22 cellular contexts compared by ENCODE assay signal in the genomic region with DNA sequence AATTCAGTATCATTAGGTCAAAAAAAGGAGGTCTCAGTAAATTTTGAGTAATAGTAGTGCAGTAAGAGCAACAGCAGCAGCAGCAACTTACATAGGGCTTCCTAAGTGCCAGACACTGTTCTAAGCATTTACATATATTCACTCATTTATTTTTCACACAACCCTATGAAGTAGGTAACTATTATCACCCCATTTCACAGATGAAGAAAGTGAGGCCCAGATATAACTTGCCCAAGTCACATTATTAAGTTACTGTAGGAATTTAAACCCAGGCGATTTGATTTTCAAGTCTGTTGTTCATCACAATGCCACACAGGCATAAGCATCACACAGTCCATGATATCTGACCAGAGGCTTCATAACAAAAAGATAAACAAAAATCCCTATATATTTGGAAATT.
DNase-seq lines count a peak whose midpoint lies in the region; ATAC-seq, FAIRE-seq and TF ChIP-seq lines count a peak whose summit lies in the region.
"Had no signal": no experiment of that assay in that cellular context is flagged by ENCODE, and none has a peak within 500 bp of the region (broad histone marks: within the 10 kb centered on the region; RNA-seq: fewer than 3 reads in every experiment).

No MANE protein-coding gene starts in this region.

- peaks cover 19% of the 10 kb centered on the region for H3K4me1 Mint-ChIP-seq in activated CD4-positive, alpha-beta T cell treated with anti-CD3 and anti-CD28 coated beads, Interleukin-2, amount 10 ng/mL, durations not matched to agents 24 days and 14 days
- peaks cover 9% of the 10 kb centered on the region for H3K4me1 Mint-ChIP-seq in CD8-positive, alpha-beta T cell (ENCODE audit: low read depth)
- H3K4me1 Mint-ChIP-seq: CD14-positive monocyte, GM23338, H9 had no signal

- no peak for FAIRE-seq in HepG2 (lab: Jason Lieb, UNC)
- FAIRE-seq: A549, GM12891, GM18507 had no signal

- intact Hi-C loops in activated CD4-positive, alpha-beta T cell treated with anti-CD3 and anti-CD28 coated beads, Interleukin-2, amount 10 ng/mL, durations not matched to agents 24 days and 14 days (cut with micrococcal nuclease), result no loop called here
- intact Hi-C loops in CD8-positive, alpha-beta T cell (cut with DNase I, micrococcal nuclease), result no loop called here
- intact Hi-C loops in HepG2 (cut with micrococcal nuclease; ENCODE audit: unreplicated experiment), result no loop called here

- H3K4me2 ChIP-seq in HepG2 (ENCODE audit: low read depth, low read length), result no peak overlapping the region
- H3K4me2 ChIP-seq: A549, GM23338 had no signal

- no TSS peak for BruUV-seq in HepG2 (replicated peaks; lab: Mats Ljungman, UMichigan)

- H3K9me3 Mint-ChIP-seq in activated CD4-positive, alpha-beta T cell treated with anti-CD3 and anti-CD28 coated beads, Interleukin-2, amount 10 ng/mL, durations not matched to agents 24 days and 14 days, result no peaks in the 10 kb centered on the region
- no peaks in the 10 kb centered on the region for H3K9me3 Mint-ChIP-seq in CD8-positive, alpha-beta T cell
- H3K9me3 Mint-ChIP-seq: CD14-positive monocyte, GM23338, H9 had no signal

- H3K27ac ChIP-seq in C4-2B, result peak overlapping the region; percentile 36; the same call in 1 of the 2 replicates
- no peak overlapping the region for H3K27ac ChIP-seq in CD8-positive, alpha-beta T cell (ENCODE audit: low read depth, low read length)
- H3K27ac ChIP-seq in HepG2 (ENCODE audit: extremely low read length, insufficient read depth, low read length), result no peak overlapping the region
- H3K27ac ChIP-seq: 22Rv1, A549 had no signal

- in situ Hi-C loops in HepG2 (cut with HindIII; ENCODE audit: extremely low pct_ligation_motif_present, low pct_unique_long_range_greater_than_20kb), result no loop called here

- no peak overlapping the region for H2AFZ ChIP-seq in HepG2 (ENCODE audit: low read length)
- H2AFZ ChIP-seq: GM23338 had no signal

- CTCF ChIA-PET in CD8-positive, alpha-beta T cell (lab: Charles Lee), result no interaction called here
- CTCF ChIA-PET in HepG2 (lab: Yijun Ruan, JAX; ENCODE audit: low intra/inter-chr PET ratio, low total read pairs), result no interaction called here

- TF ChIP-seq POLR2A in HepG2 (IDR thresholded peaks at IDR 0.05; ENCODE audit: insufficient read depth in 1 of 2, low read depth in 2 of 2, low read length in 2 of 2), result no peak

- H3K27me3 Mint-ChIP-seq in activated CD4-positive, alpha-beta T cell treated with anti-CD3 and anti-CD28 coated beads, Interleukin-2, amount 10 ng/mL, durations not matched to agents 24 days and 14 days, result no peaks in the 10 kb centered on the region
- no peaks in the 10 kb centered on the region for H3K27me3 Mint-ChIP-seq in CD8-positive, alpha-beta T cell (ENCODE audit: low read depth)

- H4K20me1 ChIP-seq in HepG2 (ENCODE audit: insufficient read depth, low read length), result no peaks in the 10 kb centered on the region

- peaks cover 9% of the 10 kb centered on the region for H3K36me3 ChIP-seq in CD8-positive, alpha-beta T cell (ENCODE audit: insufficient read depth, low read length)
- H3K36me3 ChIP-seq in HepG2 (replicated peaks in 1 of 2; ENCODE audit: control insufficient read depth in 1 of 2, insufficient read depth in 2 of 2, low read length in 2 of 2), result peaks cover 18 to 67% of the 10 kb centered on the region in 2 experiments

- POLR2A ChIA-PET in CD8-positive, alpha-beta T cell (lab: Charles Lee), result no interaction called here
- POLR2A ChIA-PET in HepG2 (lab: Yijun Ruan, JAX), result no interaction called here

- no peak for TF ChIP-seq EP300 in HepG2 (IDR thresholded peaks at IDR 0.05; ENCODE audit: low read depth in 2 of 2, low read length in 2 of 2)
- no peak for TF ChIP-seq EP300 in HepG2 (CRISPR knock-in tag; IDR thresholded peaks at IDR 0.05; ENCODE audit: borderline replicate concordance)

- TF ChIP-seq RAD21 in HepG2 (CRISPR knock-in tag; IDR thresholded peaks at IDR 0.05), result no peak

- ATAC-seq in CD8-positive, alpha-beta T cell, result no peak
- ATAC-seq in HepG2, result no peak
- ATAC-seq: A549, GM23338, HCT116 had no signal

- peaks cover 58% of the 10 kb centered on the region for H3K36me3 Mint-ChIP-seq in activated CD4-positive, alpha-beta T cell treated with anti-CD3 and anti-CD28 coated beads, Interleukin-2, amount 10 ng/mL, durations not matched to agents 24 days and 14 days (ENCODE audit: low read depth)
- peaks cover 72% of the 10 kb centered on the region for H3K36me3 Mint-ChIP-seq in CD8-positive, alpha-beta T cell

- H3K27me3 ChIP-seq in CD8-positive, alpha-beta T cell (ENCODE audit: insufficient read depth, low read length), result no peaks in the 10 kb centered on the region
- no peaks in the 10 kb centered on the region for H3K27me3 ChIP-seq in HepG2 (ENCODE audit: control insufficient read depth in 1 of 2, insufficient read depth in 2 of 2, low read length in 2 of 2)

- no peaks in the 10 kb centered on the region for H3K79me2 ChIP-seq in HepG2 (ENCODE audit: insufficient read depth, low read length)

- no peaks in the 10 kb centered on the region for H3K9me3 ChIP-seq in CD8-positive, alpha-beta T cell (ENCODE audit: low read length)
- H3K9me3 ChIP-seq in HepG2 (ENCODE audit: low read length), result no peaks in the 10 kb centered on the region
- H3K9me3 ChIP-seq: A549 had no signal

- WGBS in HepG2 (ENCODE audit: low lambda C conversion rate), result 94% methylated on average over 1 of the region's 1 CpG

- no peak for DNase-seq in activated CD4-positive, alpha-beta T cell treated with anti-CD3 and anti-CD28 coated beads, Interleukin-2, amount 10 ng/mL, durations not matched to agents 24 days and 14 days
- no peak for DNase-seq in activated CD4-positive, alpha-beta T cell treated with anti-CD3 and anti-CD28 coated beads, Interleukin-2, amount 50 U/mL, for 4 hours
- DNase-seq in CD8-positive, alpha-beta T cell, result no peak
- DNase-seq in HepG2 (ENCODE audit: low spot score), result no peak
- DNase-seq in stimulated activated naive CD4-positive, alpha-beta T cell (lab: John Stamatoyannopoulos, UW), result no peak
- no peak for DNase-seq in NCI-H1092 treated with DMSO at 0.1 percent for 48 hours (lab: John Stamatoyannopoulos, UW)
- DNase-seq in A172 (ENCODE audit: low spot score), result no peak
- DNase-seq: ACHN, Calu3, COR-L47, DMS53, DMS79 treated with DMSO at 0.1 percent for 48 hours, GF-D8, H9 had no signal

- H3K27ac Mint-ChIP-seq in activated CD4-positive, alpha-beta T cell treated with anti-CD3 and anti-CD28 coated beads, Interleukin-2, amount 10 ng/mL, durations not matched to agents 24 days and 14 days, result peak overlapping the region; percentile 19
- H3K27ac Mint-ChIP-seq in CD8-positive, alpha-beta T cell, result peak overlapping the region; percentile 1
- H3K27ac Mint-ChIP-seq: GM23338 had no signal

- no peaks in the 10 kb centered on the region for H3K4me1 ChIP-seq in CD8-positive, alpha-beta T cell (ENCODE audit: insufficient read depth, low read length)
- H3K4me1 ChIP-seq in HepG2 (ENCODE audit: insufficient read depth, low read length), result no peaks in the 10 kb centered on the region

- TF ChIP-seq CTCF in C4-2B (conservative IDR thresholded peaks at IDR 0.05), result no peak
- no peak for TF ChIP-seq CTCF in CD8-positive, alpha-beta T cell (IDR thresholded peaks at IDR 0.05)
- no peak for TF ChIP-seq CTCF in HepG2 (CRISPR knock-in tag; IDR thresholded peaks at IDR 0.05)

- H3K9ac ChIP-seq in HepG2 (ENCODE audit: insufficient read depth, low read depth, low read length), result no peak overlapping the region

- no peak overlapping the region for H3K4me3 Mint-ChIP-seq in activated CD4-positive, alpha-beta T cell treated with anti-CD3 and anti-CD28 coated beads, Interleukin-2, amount 10 ng/mL, durations not matched to agents 24 days and 14 days
- no peak overlapping the region for H3K4me3 Mint-ChIP-seq in CD8-positive, alpha-beta T cell
- H3K4me3 Mint-ChIP-seq: CD14-positive monocyte, GM23338, H9 had no signal

- H3K4me3 ChIP-seq in CD8-positive, alpha-beta T cell (ENCODE audit: low read depth, low read length), result no peak overlapping the region
- no peak overlapping the region for H3K4me3 ChIP-seq in HepG2 (replicated peaks in 1 of 3; ENCODE audit: insufficient read depth in 1 of 3, low read depth in 2 of 3, low read length in 3 of 3)
- H3K4me3 ChIP-seq: A549, GM23338 had no signal

TF ChIP-seq in HepG2, 621 proteins besides CTCF, POLR2A, EP300 and RAD21:
- TF ChIP-seq ZNF629 (CRISPR knock-in tag; conservative IDR thresholded peaks at IDR 0.05) (peak; percentile 66), RBM22 (optimal IDR thresholded peaks at IDR 0.05; ENCODE audit: low read length) (peak; percentile 49), ZNF740 (CRISPR knock-in tag; IDR thresholded peaks at IDR 0.05) (no peak)
